Comparison of ENCODE assay signal across 18 cellular contexts in genomic region chr12:102436867-102437266, GRCh38. TPM values are rescaled to one million over a fixed set of nuclear protein-coding genes. Genes with fewer than 3 reads are reported as not detected.
"Had no signal": no experiment of that assay in that cellular context is flagged by ENCODE, and none has a peak within 500 bp of the region (broad histone marks: within the 10 kb centered on the region; RNA-seq: fewer than 3 reads in every experiment).

No MANE protein-coding gene starts in this region.

- H3K27me3 ChIP-seq: brain microvascular endothelial cell, foreskin keratinocyte had no signal

- H3K4me3 ChIP-seq: coronary artery, left ventricle myocardium inferior, skin epidermis had no signal

- H3K27ac Mint-ChIP-seq: activated naive CD8-positive, alpha-beta T cell treated with anti-CD3 and anti-CD28 coated beads, Interleukin-2, amount 10 ng/mL, durations not matched to agents 7 days and 5 days; activated T-helper 1 cell treated with anti-CD3 and anti-CD28 coated beads, Interleukin-12 subunit alpha, Interleukin-12 subunit beta, Interleukin-2, Interleukin-4 antibody, amounts not matched to agents 30 ng/mL and 10 ng/mL and 1 ng/mL, durations not matched to agents 14 hours and 24 hours and 36 hours; natural killer cell treated with Interleukin-12 subunit alpha and Interleukin-12 subunit beta and Interleukin-15 and Interleukin-18, amount 100 ng/mL, for 72 hours had no signal

- H3K4me1 Mint-ChIP-seq: activated naive CD8-positive, alpha-beta T cell treated with anti-CD3 and anti-CD28 coated beads, Interleukin-2, amount 10 ng/mL, durations not matched to agents 7 days and 5 days; central memory CD8-positive, alpha-beta T cell had no signal

- ATAC-seq: foreskin keratinocyte; natural killer cell treated with Interleukin-12 subunit alpha and Interleukin-12 subunit beta and Interleukin-15 and Interleukin-18, amount 100 ng/mL, for 72 hours; right cardiac atrium had no signal

- H3K36me3 Mint-ChIP-seq: activated naive CD8-positive, alpha-beta T cell treated with anti-CD3 and anti-CD28 coated beads, Interleukin-2, amount 10 ng/mL, durations not matched to agents 7 days and 5 days; natural killer cell treated with Interleukin-12 subunit alpha and Interleukin-12 subunit beta and Interleukin-15 and Interleukin-18, amount 100 ng/mL, for 72 hours had no signal

- DNase-seq: activated CD4-positive, CD25-positive, alpha-beta regulatory T cell treated with anti-CD3 and anti-CD28 coated beads, Interleukin-2, amount 50 U/mL, for 72 hours; activated naive CD4-positive, alpha-beta T cell; activated naive CD8-positive, alpha-beta T cell treated with anti-CD3 and anti-CD28 coated beads, Interleukin-2, amount 10 ng/mL, durations not matched to agents 7 days and 5 days; brain microvascular endothelial cell; effector CD8-positive, alpha-beta T cell; foreskin keratinocyte; left ventricle myocardium inferior; occipital lobe; stimulated activated CD4-positive, alpha-beta T cell treated with anti-CD3 and anti-CD28 coated beads, Interleukin-15, amount 100 ng/mL, for 24 hours; stimulated activated CD4-positive, alpha-beta T cell treated with anti-CD3 and anti-CD28 coated beads, Interleukin-4, amount 100 ng/mL, for 1 hour; stimulated activated naive CD4-positive, alpha-beta T cell; trophoblast cell had no signal

- H3K4me3 Mint-ChIP-seq: activated naive CD8-positive, alpha-beta T cell treated with anti-CD3 and anti-CD28 coated beads, Interleukin-2, amount 10 ng/mL, durations not matched to agents 7 days and 5 days; activated T-helper 1 cell treated with anti-CD3 and anti-CD28 coated beads, Interleukin-12 subunit alpha, Interleukin-12 subunit beta, Interleukin-2, Interleukin-4 antibody, amounts not matched to agents 30 ng/mL and 10 ng/mL and 1 ng/mL, durations not matched to agents 14 hours and 24 hours and 36 hours; central memory CD8-positive, alpha-beta T cell; natural killer cell treated with Interleukin-12 subunit alpha and Interleukin-12 subunit beta and Interleukin-15 and Interleukin-18, amount 100 ng/mL, for 72 hours had no signal

- H3K36me3 ChIP-seq: brain microvascular endothelial cell, left ventricle myocardium inferior had no signal

- H3K27ac ChIP-seq: brain microvascular endothelial cell, coronary artery, foreskin keratinocyte, left ventricle myocardium inferior, skin epidermis had no signal

- H3K4me1 ChIP-seq: foreskin keratinocyte had no signal

- H3K9me3 Mint-ChIP-seq: activated naive CD8-positive, alpha-beta T cell treated with anti-CD3 and anti-CD28 coated beads, Interleukin-2, amount 10 ng/mL, durations not matched to agents 7 days and 5 days; activated T-helper 1 cell treated with anti-CD3 and anti-CD28 coated beads, Interleukin-12 subunit alpha, Interleukin-12 subunit beta, Interleukin-2, Interleukin-4 antibody, amounts not matched to agents 30 ng/mL and 10 ng/mL and 1 ng/mL, durations not matched to agents 14 hours and 24 hours and 36 hours; central memory CD8-positive, alpha-beta T cell; natural killer cell treated with Interleukin-12 subunit alpha and Interleukin-12 subunit beta and Interleukin-15 and Interleukin-18, amount 100 ng/mL, for 72 hours had no signal

- H3K9me3 ChIP-seq: left ventricle myocardium inferior had no signal

RNA-seq across cellular contexts. Expression of gene IGF1, which starts 43.5 kb away (rescaled TPM):
- total RNA-seq: foreskin keratinocyte had no signal
- polyA plus RNA-seq: foreskin keratinocyte had no signal
